ENCODE assay signal across 10 cellular contexts in genomic region chr20:35604444-35604750, GRCh38. TPM values are rescaled to one million over a fixed set of nuclear protein-coding genes. Genes with fewer than 3 reads are reported as not detected.
A peak's percentile ranks its signal among the peaks of the same experiment; 100 is the strongest.
DNase-seq lines count a peak whose midpoint lies in the region; ATAC-seq and TF ChIP-seq lines count a peak whose summit lies in the region.
"Had no signal": no experiment of that assay in that cellular context is flagged by ENCODE, and none has a peak within 500 bp of the region (broad histone marks: within the 10 kb centered on the region; RNA-seq: fewer than 3 reads in every experiment).

No MANE protein-coding gene starts in this region.

- H3K4me1 Mint-ChIP-seq in HFFc6 (ENCODE audit: low read depth), result peaks cover 6% of the 10 kb centered on the region; the same call in 1 of the 2 replicates

- DNase-seq in HFFc6 (no peak), astrocyte of the spinal cord (ENCODE audit: low read depth, low spot score) (no peak), mesenteric fat pad (ENCODE audit: low spot score) (peak; percentile 64), globus pallidus (ENCODE audit: low spot score) (no peak), OCI-M2 (lab: John Stamatoyannopoulos, UW; ENCODE audit: unreplicated experiment) (no peak)
- DNase-seq: stimulated activated CD4-positive, alpha-beta T cell treated with anti-CD3 and anti-CD28 coated beads, Interleukin-4, amount 100 ng/mL, for 4 hours had no signal

- no peaks in the 10 kb centered on the region for H3K36me3 ChIP-seq in DOHH2 (ENCODE audit: control insufficient read depth, low read length)

- H3K79me2 ChIP-seq in DOHH2 (ENCODE audit: control insufficient read depth, low read length), result no peaks in the 10 kb centered on the region

- H3K4me3 ChIP-seq in DOHH2 (ENCODE audit: low read length), result no peak overlapping the region
- H3K4me3 ChIP-seq in astrocyte of the spinal cord (ENCODE audit: low read depth, low read length), result no peak overlapping the region

- H3K27me3 Mint-ChIP-seq in HFFc6 (ENCODE audit: insufficient read depth), result peaks cover 29% of the 10 kb centered on the region

- in situ Hi-C loops in astrocyte of the spinal cord (cut with HindIII; ENCODE audit: low sequenced_read_pairs), result no loop called here

- H3K9me3 ChIP-seq in DOHH2 (ENCODE audit: control insufficient read depth, insufficient read depth, low read length), result no peaks in the 10 kb centered on the region

- peaks cover 23% of the 10 kb centered on the region for H3K27me3 ChIP-seq in DOHH2 (ENCODE audit: control insufficient read depth, low read length)

- H3K27ac ChIP-seq in DOHH2 (ENCODE audit: low read depth, low read length), result no peak overlapping the region

- H3K36me3 Mint-ChIP-seq in HFFc6 (ENCODE audit: low read depth), result no peaks in the 10 kb centered on the region
- H3K36me3 Mint-ChIP-seq: activated naive CD4-positive, alpha-beta T cell treated with anti-CD3 and anti-CD28 coated beads, Interleukin-2, amount 50 U/mL, for 72 hours; natural killer cell treated with Interleukin-12 subunit alpha and Interleukin-12 subunit beta and Interleukin-15 and Interleukin-18, amount 100 ng/mL, for 72 hours had no signal

- no peaks in the 10 kb centered on the region for H3F3A ChIP-seq in DOHH2 (ENCODE audit: control insufficient read depth, insufficient read depth)

- H3K9me3 Mint-ChIP-seq in HFFc6, result no peaks in the 10 kb centered on the region
- H3K9me3 Mint-ChIP-seq: activated naive CD4-positive, alpha-beta T cell treated with anti-CD3 and anti-CD28 coated beads, Interleukin-2, amount 50 U/mL, for 72 hours; natural killer cell treated with Interleukin-12 subunit alpha and Interleukin-12 subunit beta and Interleukin-15 and Interleukin-18, amount 100 ng/mL, for 72 hours had no signal

- no peak overlapping the region for H3K4me2 ChIP-seq in DOHH2 (ENCODE audit: low read length)

- H3K4me1 ChIP-seq in DOHH2 (ENCODE audit: control insufficient read depth, low read length), result peaks cover 15% of the 10 kb centered on the region

- no peaks in the 10 kb centered on the region for H4K20me1 ChIP-seq in DOHH2 (ENCODE audit: control insufficient read depth, insufficient read depth, low read depth, low read length)

- H3K4me3 Mint-ChIP-seq in HFFc6, result no peak overlapping the region
- H3K4me3 Mint-ChIP-seq: natural killer cell treated with Interleukin-12 subunit alpha and Interleukin-12 subunit beta and Interleukin-15 and Interleukin-18, amount 100 ng/mL, for 72 hours had no signal

- no peak for ATAC-seq in GM18861 (IDR thresholded peaks at IDR 0.05; ENCODE audit: unreplicated experiment)
- ATAC-seq: activated naive CD4-positive, alpha-beta T cell treated with anti-CD3 and anti-CD28 coated beads, Interleukin-2, amount 50 U/mL, for 72 hours; natural killer cell treated with Interleukin-12 subunit alpha and Interleukin-12 subunit beta and Interleukin-15 and Interleukin-18, amount 100 ng/mL, for 72 hours had no signal

- no peak overlapping the region for H3K27ac Mint-ChIP-seq in HFFc6
- H3K27ac Mint-ChIP-seq: activated naive CD4-positive, alpha-beta T cell treated with anti-CD3 and anti-CD28 coated beads, Interleukin-2, amount 50 U/mL, for 72 hours; natural killer cell treated with Interleukin-12 subunit alpha and Interleukin-12 subunit beta and Interleukin-15 and Interleukin-18, amount 100 ng/mL, for 72 hours had no signal

- TF ChIP-seq CTCF in DOHH2 (IDR thresholded peaks at IDR 0.05; ENCODE audit: low read depth, low read length, poor library complexity, severe bottlenecking) (peak; percentile 76), HFFc6 (IDR thresholded peaks at IDR 0.05) (peak; percentile 69), astrocyte of the spinal cord (IDR thresholded peaks at IDR 0.05; ENCODE audit: low read depth, low read length) (peak; percentile 50)

- no peaks in the 10 kb centered on the region for H3K9me2 ChIP-seq in DOHH2 (replicated peaks; ENCODE audit: control insufficient read depth, low read length)

RNA-seq across cellular contexts. Expression of gene SPAG4, which starts 11.2 kb away (rescaled TPM):
- 1 to 10 TPM; 2.2 to 3.6 (median 2.8) TPM for total RNA-seq in HFFc6 (2021; fragmentation: NEBNext Ultra II Directional; extraction: Animal tissue kit (Norgen Biotek cat#: 25700))
- 2.2 TPM for total RNA-seq in mesenteric fat pad
